Comparison of ENCODE assay signal across 16 cellular contexts in genomic region chr12:32726286-32726685, GRCh38. TPM values are rescaled to one million over a fixed set of nuclear protein-coding genes. Genes with fewer than 3 reads are reported as not detected.
A peak's percentile ranks its signal among the peaks of the same experiment; 100 is the strongest.
DNase-seq lines count a peak whose midpoint lies in the region; ATAC-seq and TF ChIP-seq lines count a peak whose summit lies in the region.
"Had no signal": no experiment of that assay in that cellular context is flagged by ENCODE, and none has a peak within 500 bp of the region (broad histone marks: within the 10 kb centered on the region; RNA-seq: fewer than 3 reads in every experiment).

No MANE protein-coding gene starts in this region.

- TF ChIP-seq CTCF in HEK293 (tag by site-specific recombination; IDR thresholded peaks at IDR 0.05) (no peak), foreskin fibroblast (IDR thresholded peaks at IDR 0.05; ENCODE audit: low read depth, low read length) (no peak)

- CTCF ChIA-PET in HEK293 (lab: Yijun Ruan, JAX), result no interaction called here

- no peaks in the 10 kb centered on the region for H3K27me3 Mint-ChIP-seq in activated T-cell treated with anti-CD3 and anti-CD28 coated beads, Interleukin-2, amount 50 U/mL, for 72 hours (ENCODE audit: low read depth)
- H3K27me3 Mint-ChIP-seq in activated T-cell treated with anti-CD3 and anti-CD28 coated beads, Interleukin-2, amount 50 U/mL, for 4 hours (ENCODE audit: low read depth), result no peaks in the 10 kb centered on the region
- no peaks in the 10 kb centered on the region for H3K27me3 Mint-ChIP-seq in activated T-helper 1 cell treated with anti-CD3 and anti-CD28 coated beads, Interleukin-12 subunit alpha, Interleukin-12 subunit beta, Interleukin-2, Interleukin-4 antibody, amounts not matched to agents 30 ng/mL and 10 ng/mL and 1 ng/mL, durations not matched to agents 14 hours and 24 hours and 36 hours (ENCODE audit: insufficient read depth)
- no peaks in the 10 kb centered on the region for H3K27me3 Mint-ChIP-seq in memory B cell
- H3K27me3 Mint-ChIP-seq: CD4-positive, CD25-positive, alpha-beta regulatory T cell had no signal

- no peak for DNase-seq in activated T-cell treated with anti-CD3 and anti-CD28 coated beads, Interleukin-2, amount 50 U/mL, for 72 hours
- no peak for DNase-seq in activated T-cell treated with anti-CD3 and anti-CD28 coated beads, Interleukin-2, amount 50 U/mL, for 4 hours
- no peak for DNase-seq in activated T-helper 1 cell treated with anti-CD3 and anti-CD28 coated beads, Interleukin-12 subunit alpha, Interleukin-12 subunit beta, Interleukin-2, Interleukin-4 antibody, amounts not matched to agents 30 ng/mL and 10 ng/mL and 1 ng/mL, durations not matched to agents 14 hours and 24 hours and 36 hours (ENCODE audit: low spot score)
- no peak for DNase-seq in memory B cell (ENCODE audit: low spot score in 2 of 2)
- DNase-seq in foreskin fibroblast, result no peak
- DNase-seq in kidney glomerular epithelial cell (lab: John Stamatoyannopoulos, UW), result no peak
- DNase-seq in COR-L47 (lab: John Stamatoyannopoulos, UW), result no peak
- DNase-seq: ACHN; CD4-positive, CD25-positive, alpha-beta regulatory T cell; DMS153; DND-41; GDM1; HCEC 1CT; IMR-90 had no signal

- no peaks in the 10 kb centered on the region for H3K4me1 ChIP-seq in HEK293 (ENCODE audit: control insufficient read depth, insufficient read depth, low read length)
- H3K4me1 ChIP-seq: BLaER1 treated with 17β-estradiol and CSF1 and Interleukin-3, amounts not matched to agents 10 nM and 100 nM had no signal

- H3K4me3 ChIP-seq in HEK293 (ENCODE audit: low read depth, low read length), result no peak overlapping the region
- H3K4me3 ChIP-seq in foreskin fibroblast (ENCODE audit: low read depth in 1 of 2, low read length in 2 of 2), result no peak overlapping the region
- H3K4me3 ChIP-seq: BLaER1 treated with 17β-estradiol and CSF1 and Interleukin-3, amounts not matched to agents 10 nM and 100 nM had no signal

- POLR2A ChIA-PET in HEK293 (lab: Yijun Ruan, JAX), result no interaction called here

- intact Hi-C loops in activated T-helper 1 cell treated with anti-CD3 and anti-CD28 coated beads, Interleukin-12 subunit alpha, Interleukin-12 subunit beta, Interleukin-2, Interleukin-4 antibody, amounts not matched to agents 30 ng/mL and 10 ng/mL and 1 ng/mL, durations not matched to agents 14 hours and 24 hours and 36 hours (cut with micrococcal nuclease), result no loop called here

- H3K9me3 Mint-ChIP-seq in activated T-cell treated with anti-CD3 and anti-CD28 coated beads, Interleukin-2, amount 50 U/mL, for 72 hours, result no peaks in the 10 kb centered on the region
- H3K9me3 Mint-ChIP-seq in activated T-cell treated with anti-CD3 and anti-CD28 coated beads, Interleukin-2, amount 50 U/mL, for 4 hours, result no peaks in the 10 kb centered on the region
- no peaks in the 10 kb centered on the region for H3K9me3 Mint-ChIP-seq in activated T-helper 1 cell treated with anti-CD3 and anti-CD28 coated beads, Interleukin-12 subunit alpha, Interleukin-12 subunit beta, Interleukin-2, Interleukin-4 antibody, amounts not matched to agents 30 ng/mL and 10 ng/mL and 1 ng/mL, durations not matched to agents 14 hours and 24 hours and 36 hours
- H3K9me3 Mint-ChIP-seq in memory B cell, result no peaks in the 10 kb centered on the region
- H3K9me3 Mint-ChIP-seq: CD4-positive, CD25-positive, alpha-beta regulatory T cell had no signal

- no peak for ATAC-seq in activated T-cell treated with anti-CD3 and anti-CD28 coated beads, Interleukin-2, amount 50 U/mL, for 72 hours (replicated peaks in 1 of 2)
- ATAC-seq in activated T-cell treated with anti-CD3 and anti-CD28 coated beads, Interleukin-2, amount 50 U/mL, for 4 hours, result no peak
- no peak for ATAC-seq in memory B cell (ENCODE audit: low read depth)

- H3K4me3 Mint-ChIP-seq in activated T-cell treated with anti-CD3 and anti-CD28 coated beads, Interleukin-2, amount 50 U/mL, for 72 hours, result no peak overlapping the region
- no peak overlapping the region for H3K4me3 Mint-ChIP-seq in activated T-cell treated with anti-CD3 and anti-CD28 coated beads, Interleukin-2, amount 50 U/mL, for 4 hours
- H3K4me3 Mint-ChIP-seq in activated T-helper 1 cell treated with anti-CD3 and anti-CD28 coated beads, Interleukin-12 subunit alpha, Interleukin-12 subunit beta, Interleukin-2, Interleukin-4 antibody, amounts not matched to agents 30 ng/mL and 10 ng/mL and 1 ng/mL, durations not matched to agents 14 hours and 24 hours and 36 hours, result no peak overlapping the region
- no peak overlapping the region for H3K4me3 Mint-ChIP-seq in memory B cell
- H3K4me3 Mint-ChIP-seq: CD4-positive, CD25-positive, alpha-beta regulatory T cell had no signal

- peak overlapping the region; percentile 36 for H3K27ac Mint-ChIP-seq in activated T-cell treated with anti-CD3 and anti-CD28 coated beads, Interleukin-2, amount 50 U/mL, for 72 hours
- H3K27ac Mint-ChIP-seq in activated T-helper 1 cell treated with anti-CD3 and anti-CD28 coated beads, Interleukin-12 subunit alpha, Interleukin-12 subunit beta, Interleukin-2, Interleukin-4 antibody, amounts not matched to agents 30 ng/mL and 10 ng/mL and 1 ng/mL, durations not matched to agents 14 hours and 24 hours and 36 hours, result peak overlapping the region; percentile 8
- H3K27ac Mint-ChIP-seq in memory B cell, result peak overlapping the region; percentile 21

- H3K36me3 ChIP-seq in HEK293 (ENCODE audit: control insufficient read depth in 2 of 2, insufficient read depth in 1 of 2, low read length in 2 of 2), result peaks cover 36 to 65% of the 10 kb centered on the region in 2 experiments

- no peaks in the 10 kb centered on the region for H3K9me3 ChIP-seq in HEK293 (ENCODE audit: control insufficient read depth, insufficient read depth, low read depth, low read length)
- H3K9me3 ChIP-seq: BLaER1 treated with 17β-estradiol and CSF1 and Interleukin-3, amounts not matched to agents 10 nM and 100 nM had no signal

- peaks cover 7% of the 10 kb centered on the region for H3K4me1 Mint-ChIP-seq in activated T-cell treated with anti-CD3 and anti-CD28 coated beads, Interleukin-2, amount 50 U/mL, for 72 hours (ENCODE audit: low read depth)
- H3K4me1 Mint-ChIP-seq in activated T-cell treated with anti-CD3 and anti-CD28 coated beads, Interleukin-2, amount 50 U/mL, for 4 hours (ENCODE audit: low read depth), result no peaks in the 10 kb centered on the region
- no peaks in the 10 kb centered on the region for H3K4me1 Mint-ChIP-seq in activated T-helper 1 cell treated with anti-CD3 and anti-CD28 coated beads, Interleukin-12 subunit alpha, Interleukin-12 subunit beta, Interleukin-2, Interleukin-4 antibody, amounts not matched to agents 30 ng/mL and 10 ng/mL and 1 ng/mL, durations not matched to agents 14 hours and 24 hours and 36 hours (ENCODE audit: low read depth)
- peaks cover 2% of the 10 kb centered on the region for H3K4me1 Mint-ChIP-seq in memory B cell

- H3K36me3 Mint-ChIP-seq in activated T-cell treated with anti-CD3 and anti-CD28 coated beads, Interleukin-2, amount 50 U/mL, for 72 hours (ENCODE audit: insufficient read depth in 2 of 2), result peaks cover 5 to 11% of the 10 kb centered on the region in 2 donors
- peaks cover 23% of the 10 kb centered on the region for H3K36me3 Mint-ChIP-seq in activated T-cell treated with anti-CD3 and anti-CD28 coated beads, Interleukin-2, amount 50 U/mL, for 4 hours (ENCODE audit: insufficient read depth)
- H3K36me3 Mint-ChIP-seq in activated T-helper 1 cell treated with anti-CD3 and anti-CD28 coated beads, Interleukin-12 subunit alpha, Interleukin-12 subunit beta, Interleukin-2, Interleukin-4 antibody, amounts not matched to agents 30 ng/mL and 10 ng/mL and 1 ng/mL, durations not matched to agents 14 hours and 24 hours and 36 hours (ENCODE audit: low read depth), result peaks cover 26% of the 10 kb centered on the region
- H3K36me3 Mint-ChIP-seq in memory B cell, result peaks cover 21% of the 10 kb centered on the region

- no peak overlapping the region for H3K27ac ChIP-seq in HEK293 (ENCODE audit: extremely low read depth, low read depth, low read length)
- H3K27ac ChIP-seq: BLaER1 treated with 17β-estradiol and CSF1 and Interleukin-3, amounts not matched to agents 10 nM and 100 nM had no signal

TF ChIP-seq in HEK293, 187 proteins besides CTCF, POLR2A, EP300 and RAD21:
- peak; percentile 90 for TF ChIP-seq ZNF513 (tag by site-specific recombination; IDR thresholded peaks at IDR 0.05)
- no peak for TF ChIP-seq ELK4 (IDR thresholded peaks at IDR 0.05; ENCODE audit: borderline replicate concordance, low read depth, low read length)
TF ChIP-seq in HEK293: peak in this region for 1.

RNA-seq across cellular contexts. Expression of gene YARS2, which starts 29.4 kb away (rescaled TPM):
- total RNA-seq in activated T-cell treated with anti-CD3 and anti-CD28 coated beads, Interleukin-2, amount 50 U/mL, for 72 hours, result 10 to 100 TPM; 14.5 to 25.4 TPM
- total RNA-seq in activated T-cell treated with anti-CD3 and anti-CD28 coated beads, Interleukin-2, amount 50 U/mL, for 4 hours, result 10 to 100 TPM; 27.5 to 33.6 (median 30.2) TPM
- 28.2 and 31.1 TPM in 2 replicates for total RNA-seq in activated T-helper 1 cell treated with anti-CD3 and anti-CD28 coated beads, Interleukin-12 subunit alpha, Interleukin-12 subunit beta, Interleukin-2, Interleukin-4 antibody, amounts not matched to agents 30 ng/mL and 10 ng/mL and 1 ng/mL, durations not matched to agents 14 hours and 24 hours and 36 hours

RNA-seq across cellular contexts. Expression of gene DNM1L, which starts 47.2 kb away (rescaled TPM):
- 10 to 100 TPM; 60.0 to 60.3 TPM for total RNA-seq in activated T-cell treated with anti-CD3 and anti-CD28 coated beads, Interleukin-2, amount 50 U/mL, for 72 hours
- total RNA-seq in activated T-cell treated with anti-CD3 and anti-CD28 coated beads, Interleukin-2, amount 50 U/mL, for 4 hours, result 10 to 100 TPM; 54.2 to 63.0 (median 55.1) TPM
- total RNA-seq in activated T-helper 1 cell treated with anti-CD3 and anti-CD28 coated beads, Interleukin-12 subunit alpha, Interleukin-12 subunit beta, Interleukin-2, Interleukin-4 antibody, amounts not matched to agents 30 ng/mL and 10 ng/mL and 1 ng/mL, durations not matched to agents 14 hours and 24 hours and 36 hours, result 87.0 and 91.9 TPM in 2 replicates
